In the genomic region with DNA sequence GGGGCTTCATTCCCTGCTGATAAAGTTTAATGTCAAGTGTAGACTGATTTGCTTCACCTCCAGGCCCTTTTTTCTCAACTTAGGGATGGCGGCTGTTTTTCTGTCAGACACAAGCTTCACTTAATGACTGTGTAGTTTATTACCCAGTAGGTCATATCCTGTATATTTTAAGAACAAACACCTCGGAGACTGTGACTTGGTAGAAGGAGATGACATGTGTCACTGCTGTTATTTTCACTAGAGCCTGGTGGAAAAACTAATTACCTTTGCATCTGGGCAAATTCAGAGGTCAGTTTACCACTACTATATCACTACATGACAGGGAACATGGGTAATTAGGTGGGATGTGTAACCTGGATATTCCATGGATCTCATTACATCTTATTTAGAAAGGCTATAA, we compare ENCODE assay signal across 38 cellular contexts.
"Had no signal": no experiment of that assay in that cellular context is flagged by ENCODE, and none has a peak within 500 bp of the region (broad histone marks: within the 10 kb centered on the region; RNA-seq: fewer than 3 reads in every experiment).

No MANE protein-coding gene starts in this region.

- ATAC-seq: activated naive CD4-positive, alpha-beta T cell treated with anti-CD3 and anti-CD28 coated beads, Interleukin-2, amount 50 U/mL, for 72 hours; activated naive CD8-positive, alpha-beta T cell treated with anti-CD3 and anti-CD28 coated beads, Interleukin-2, amount 50 U/mL, for 24 hours; activated T-cell treated with anti-CD3 and anti-CD28 coated beads, Interleukin-2, amount 50 U/mL, for 4 hours; activated T-cell treated with anti-CD3 and anti-CD28 coated beads, Interleukin-2, amount 50 U/mL, for 72 hours; activated T-helper 17 cell treated with anti-CD3 and anti-CD28 coated beads, Interleukin-2, amount 50 U/mL, for 72 hours; body of pancreas had no signal

- H3K4me1 Mint-ChIP-seq: activated naive CD4-positive, alpha-beta T cell treated with anti-CD3 and anti-CD28 coated beads, Interleukin-2, amount 10 ng/mL, durations not matched to agents 7 days and 5 days; activated naive CD4-positive, alpha-beta T cell treated with anti-CD3 and anti-CD28 coated beads, Interleukin-2, amount 50 U/mL, for 24 hours; activated naive CD8-positive, alpha-beta T cell treated with anti-CD3 and anti-CD28 coated beads for 36 hours; activated naive CD8-positive, alpha-beta T cell treated with anti-CD3 and anti-CD28 coated beads, Interleukin-2, amount 10 ng/mL, durations not matched to agents 7 days and 5 days; activated naive CD8-positive, alpha-beta T cell treated with anti-CD3 and anti-CD28 coated beads, Interleukin-2, amount 50 U/mL, for 24 hours; activated T-helper 17 cell treated with anti-CD3 and anti-CD28 coated beads, Interleukin-2, amount 50 U/mL, for 72 hours; central memory CD8-positive, alpha-beta T cell had no signal

- H3K27me3 ChIP-seq: adrenal gland, ascending aorta, body of pancreas, brain microvascular endothelial cell, breast epithelium, cardiac muscle cell had no signal

- H3K36me3 ChIP-seq: adrenal gland, ascending aorta, brain microvascular endothelial cell, breast epithelium, cardiac muscle cell had no signal

- DNase-seq: activated effector memory CD4-positive, alpha-beta T cell treated with anti-CD3 and anti-CD28 coated beads, Interleukin-2, amount 50 U/mL, for 16 hours; activated effector memory CD4-positive, alpha-beta T cell treated with Interleukin-2 at 50 U/mL for 16 hours; activated gamma-delta T cell; activated gamma-delta T cell treated with Interleukin-2 at 50 U/mL for 16 hours; activated naive CD4-positive, alpha-beta T cell; activated naive CD4-positive, alpha-beta T cell treated with anti-CD3 and anti-CD28 coated beads for 36 hours; activated naive CD4-positive, alpha-beta T cell treated with anti-CD3 and anti-CD28 coated beads, Interleukin-2, amount 10 ng/mL, durations not matched to agents 7 days and 5 days; activated naive CD4-positive, alpha-beta T cell treated with anti-CD3 and anti-CD28 coated beads, Interleukin-2, amount 50 U/mL, for 16 hours; activated naive CD4-positive, alpha-beta T cell treated with Interleukin-2 at 50 U/mL for 16 hours; activated naive CD8-positive, alpha-beta T cell treated with anti-CD3 and anti-CD28 coated beads for 36 hours; activated naive CD8-positive, alpha-beta T cell treated with anti-CD3 and anti-CD28 coated beads, Interleukin-2, amount 10 ng/mL, durations not matched to agents 7 days and 5 days; activated naive CD8-positive, alpha-beta T cell treated with anti-CD3 and anti-CD28 coated beads, Interleukin-2, amount 50 U/mL, for 24 hours; activated T-cell treated with anti-CD3 and anti-CD28 coated beads, Interleukin-2, amount 50 U/mL, for 24 hours; activated T-cell treated with anti-CD3 and anti-CD28 coated beads, Interleukin-2, amount 50 U/mL, for 4 hours; activated T-cell treated with anti-CD3 and anti-CD28 coated beads, Interleukin-2, amount 50 U/mL, for 48 hours; activated T-cell treated with anti-CD3 and anti-CD28 coated beads, Interleukin-2, amount 50 U/mL, for 72 hours; adrenal gland; amniotic stem cell; amygdala; anterior cingulate cortex; aorta; body of pancreas; brain microvascular endothelial cell; caudate nucleus; central memory CD4-positive, alpha-beta T cell; cerebellar nuclear complex had no signal

- FAIRE-seq: astrocyte had no signal

- H3K36me3 Mint-ChIP-seq: activated naive CD4-positive, alpha-beta T cell treated with anti-CD3 and anti-CD28 coated beads, Interleukin-2, amount 10 ng/mL, durations not matched to agents 7 days and 5 days; activated naive CD4-positive, alpha-beta T cell treated with anti-CD3 and anti-CD28 coated beads, Interleukin-2, amount 50 U/mL, for 24 hours; activated naive CD4-positive, alpha-beta T cell treated with anti-CD3 and anti-CD28 coated beads, Interleukin-2, amount 50 U/mL, for 72 hours; activated naive CD8-positive, alpha-beta T cell; activated naive CD8-positive, alpha-beta T cell treated with anti-CD3 and anti-CD28 coated beads for 36 hours; activated naive CD8-positive, alpha-beta T cell treated with anti-CD3 and anti-CD28 coated beads, Interleukin-2, amount 10 ng/mL, durations not matched to agents 7 days and 5 days; brain had no signal

- H3K27me3 Mint-ChIP-seq: activated naive CD4-positive, alpha-beta T cell treated with anti-CD3 and anti-CD28 coated beads, Interleukin-2, amount 10 ng/mL, durations not matched to agents 7 days and 5 days; activated T-cell treated with anti-CD3 and anti-CD28 coated beads, Interleukin-2, amount 50 U/mL, for 24 hours; central memory CD8-positive, alpha-beta T cell had no signal

- H3K4me3 Mint-ChIP-seq: activated naive CD4-positive, alpha-beta T cell treated with anti-CD3 and anti-CD28 coated beads for 36 hours; activated naive CD4-positive, alpha-beta T cell treated with anti-CD3 and anti-CD28 coated beads, Interleukin-2, amount 10 ng/mL, durations not matched to agents 7 days and 5 days; activated naive CD4-positive, alpha-beta T cell treated with anti-CD3 and anti-CD28 coated beads, Interleukin-2, amount 50 U/mL, for 24 hours; activated naive CD8-positive, alpha-beta T cell; activated naive CD8-positive, alpha-beta T cell treated with anti-CD3 and anti-CD28 coated beads for 36 hours; activated naive CD8-positive, alpha-beta T cell treated with anti-CD3 and anti-CD28 coated beads, Interleukin-2, amount 10 ng/mL, durations not matched to agents 7 days and 5 days; activated naive CD8-positive, alpha-beta T cell treated with anti-CD3 and anti-CD28 coated beads, Interleukin-2, amount 50 U/mL, for 24 hours; activated T-cell treated with anti-CD3 and anti-CD28 coated beads, Interleukin-2, amount 50 U/mL, for 24 hours; activated T-cell treated with anti-CD3 and anti-CD28 coated beads, Interleukin-2, amount 50 U/mL, for 4 hours; activated T-cell treated with anti-CD3 and anti-CD28 coated beads, Interleukin-2, amount 50 U/mL, for 72 hours; activated T-helper 1 cell treated with anti-CD3 and anti-CD28 coated beads, Interleukin-12 subunit alpha, Interleukin-12 subunit beta, Interleukin-2, Interleukin-4 antibody, amounts not matched to agents 30 ng/mL and 10 ng/mL and 1 ng/mL, durations not matched to agents 14 hours and 24 hours and 36 hours; activated T-helper 17 cell treated with anti-CD3 and anti-CD28 coated beads, Interleukin-2, amount 50 U/mL, for 72 hours; brain; central memory CD8-positive, alpha-beta T cell had no signal

- H3K27ac Mint-ChIP-seq: activated naive CD4-positive, alpha-beta T cell treated with anti-CD3 and anti-CD28 coated beads for 36 hours; activated naive CD4-positive, alpha-beta T cell treated with anti-CD3 and anti-CD28 coated beads, Interleukin-2, amount 10 ng/mL, durations not matched to agents 7 days and 5 days; activated naive CD4-positive, alpha-beta T cell treated with anti-CD3 and anti-CD28 coated beads, Interleukin-2, amount 50 U/mL, for 24 hours; activated naive CD4-positive, alpha-beta T cell treated with anti-CD3 and anti-CD28 coated beads, Interleukin-2, amount 50 U/mL, for 72 hours; activated naive CD8-positive, alpha-beta T cell; activated naive CD8-positive, alpha-beta T cell treated with anti-CD3 and anti-CD28 coated beads for 36 hours; activated naive CD8-positive, alpha-beta T cell treated with anti-CD3 and anti-CD28 coated beads, Interleukin-2, amount 10 ng/mL, durations not matched to agents 7 days and 5 days; activated naive CD8-positive, alpha-beta T cell treated with anti-CD3 and anti-CD28 coated beads, Interleukin-2, amount 50 U/mL, for 24 hours; activated T-cell treated with anti-CD3 and anti-CD28 coated beads, Interleukin-2, amount 50 U/mL, for 24 hours; activated T-cell treated with anti-CD3 and anti-CD28 coated beads, Interleukin-2, amount 50 U/mL, for 72 hours; activated T-helper 1 cell treated with anti-CD3 and anti-CD28 coated beads, Interleukin-12 subunit alpha, Interleukin-12 subunit beta, Interleukin-2, Interleukin-4 antibody, amounts not matched to agents 30 ng/mL and 10 ng/mL and 1 ng/mL, durations not matched to agents 14 hours and 24 hours and 36 hours; activated T-helper 17 cell treated with anti-CD3 and anti-CD28 coated beads, Interleukin-2, amount 50 U/mL, for 72 hours; activated T-helper 2 cell treated with anti-CD3 and anti-CD28 coated beads, Interferon-gamma antibody, Interleukin-2, Interleukin-4, amounts not matched to agents 10 μg/mL and 5 μg/mL and 100 μg/mL, durations not matched to agents 14 hours and 24 hours and 36 hours had no signal

- H3K4me1 ChIP-seq: adrenal gland, ascending aorta, body of pancreas, breast epithelium had no signal

- H3K27ac ChIP-seq: adrenal gland, ascending aorta, body of pancreas, brain microvascular endothelial cell, breast epithelium, cardiac muscle cell had no signal

- H3K9me3 ChIP-seq: adrenal gland, ascending aorta, body of pancreas, breast epithelium had no signal

- H3K4me3 ChIP-seq: adrenal gland, ascending aorta, body of pancreas, breast epithelium, cardiac muscle cell had no signal
